In genomic region chr11:59574932-59575904, GRCh38 we compare ENCODE assay signal across 17 cellular contexts. TPM values are rescaled to one million over a fixed set of nuclear protein-coding genes. Genes with fewer than 3 reads are reported as not detected.
DNase-seq lines count a peak whose midpoint lies in the region; TF ChIP-seq lines count a peak whose summit lies in the region.
"Had no signal": no experiment of that assay in that cellular context is flagged by ENCODE, and none has a peak within 500 bp of the region (broad histone marks: within the 10 kb centered on the region; RNA-seq: fewer than 3 reads in every experiment).

No MANE protein-coding gene starts in this region.

- no peak overlapping the region for H3K4me3 ChIP-seq in adrenal gland
- H3K4me3 ChIP-seq in stomach smooth muscle (ENCODE audit: low read length in 2 of 2) = peak overlapping the region in 1 of 2 donors; percentile 30
- H3K4me3 ChIP-seq: SJCRH30, tibial nerve had no signal

- H3K27me3 Mint-ChIP-seq in activated naive CD4-positive, alpha-beta T cell treated with anti-CD3 and anti-CD28 coated beads, Interleukin-2, amount 50 U/mL, for 24 hours = no peaks in the 10 kb centered on the region
- no peaks in the 10 kb centered on the region for H3K27me3 Mint-ChIP-seq in activated naive CD4-positive, alpha-beta T cell treated with anti-CD3 and anti-CD28 coated beads for 36 hours (ENCODE audit: low read depth)
- H3K27me3 Mint-ChIP-seq in mesothelial cell of epicardium (ENCODE audit: low read depth) = no peaks in the 10 kb centered on the region
- H3K27me3 Mint-ChIP-seq: activated CD4-positive, alpha-beta T cell treated with anti-CD3 and anti-CD28 coated beads, Interleukin-2, amount 10 ng/mL, durations not matched to agents 7 days and 5 days had no signal

- H3K27me3 ChIP-seq in adrenal gland (no peaks in the 10 kb centered on the region), stomach smooth muscle (ENCODE audit: control insufficient read depth in 1 of 2, insufficient read depth in 2 of 2, low read length in 2 of 2) (no peaks in the 10 kb centered on the region)
- H3K27me3 ChIP-seq: SJCRH30, tibial nerve had no signal

- no peaks in the 10 kb centered on the region for H3K4me1 Mint-ChIP-seq in activated naive CD4-positive, alpha-beta T cell treated with anti-CD3 and anti-CD28 coated beads, Interleukin-2, amount 50 U/mL, for 24 hours
- H3K4me1 Mint-ChIP-seq in activated naive CD4-positive, alpha-beta T cell treated with anti-CD3 and anti-CD28 coated beads for 36 hours (ENCODE audit: low read depth) = no peaks in the 10 kb centered on the region
- peaks cover 9% of the 10 kb centered on the region for H3K4me1 Mint-ChIP-seq in mesothelial cell of epicardium
- H3K4me1 Mint-ChIP-seq: activated CD4-positive, alpha-beta T cell treated with anti-CD3 and anti-CD28 coated beads, Interleukin-2, amount 10 ng/mL, durations not matched to agents 7 days and 5 days had no signal

- DNase-seq in activated naive CD4-positive, alpha-beta T cell treated with anti-CD3 and anti-CD28 coated beads for 36 hours = no peak
- DNase-seq in adrenal gland = peak; percentile 51 to 80 (median 60)
- no peak for DNase-seq in mesothelial cell of epicardium (ENCODE audit: low spot score in 2 of 2, unreplicated experiment in 2 of 2)
- no peak for DNase-seq in activated CD4-positive, alpha-beta T cell treated with anti-CD3 and anti-CD28 coated beads, Interleukin-2, amount 50 U/mL, for 1 hour
- no peak for DNase-seq in DMS153 treated with DMSO at 0.1 percent for 48 hours (lab: John Stamatoyannopoulos, UW; ENCODE audit: unreplicated experiment)
- DNase-seq in 8988T = no peak
- DNase-seq: ACHN; activated CD4-positive, alpha-beta T cell treated with anti-CD3 and anti-CD28 coated beads, Interleukin-2, amount 10 ng/mL, durations not matched to agents 7 days and 5 days; activated T-cell treated with anti-CD3 and anti-CD28 coated beads, Interleukin-2, amount 50 U/mL, for 48 hours; aorta; dermis blood vessel endothelial cell; head of caudate nucleus; NCI-H345; SJCRH30 had no signal

- intact Hi-C loops in activated naive CD4-positive, alpha-beta T cell treated with anti-CD3 and anti-CD28 coated beads for 36 hours (cut with micrococcal nuclease) = no loop called here
- intact Hi-C loops in adrenal gland (cut with DNase I) = no loop called here

- peaks cover 20% of the 10 kb centered on the region for H3K36me3 Mint-ChIP-seq in activated naive CD4-positive, alpha-beta T cell treated with anti-CD3 and anti-CD28 coated beads, Interleukin-2, amount 50 U/mL, for 24 hours
- peaks cover 36% of the 10 kb centered on the region for H3K36me3 Mint-ChIP-seq in activated naive CD4-positive, alpha-beta T cell treated with anti-CD3 and anti-CD28 coated beads for 36 hours (ENCODE audit: low read depth)
- H3K36me3 Mint-ChIP-seq in mesothelial cell of epicardium = peaks cover 37% of the 10 kb centered on the region

- H3K27ac ChIP-seq in adrenal gland (peak overlapping the region in 4 of 5 donors; percentile 40 to 69 (median 58)), stomach smooth muscle (ENCODE audit: low read length) (peak overlapping the region; percentile 60)
- H3K27ac ChIP-seq: SJCRH30 had no signal

- TF ChIP-seq POLR2A in adrenal gland (IDR thresholded peaks at IDR 0.05) = no peak

- H3K9me3 Mint-ChIP-seq in activated naive CD4-positive, alpha-beta T cell treated with anti-CD3 and anti-CD28 coated beads, Interleukin-2, amount 50 U/mL, for 24 hours = no peaks in the 10 kb centered on the region
- H3K9me3 Mint-ChIP-seq in activated naive CD4-positive, alpha-beta T cell treated with anti-CD3 and anti-CD28 coated beads for 36 hours = no peaks in the 10 kb centered on the region
- H3K9me3 Mint-ChIP-seq in mesothelial cell of epicardium = no peaks in the 10 kb centered on the region
- H3K9me3 Mint-ChIP-seq: activated CD4-positive, alpha-beta T cell treated with anti-CD3 and anti-CD28 coated beads, Interleukin-2, amount 10 ng/mL, durations not matched to agents 7 days and 5 days had no signal

- H3K4me1 ChIP-seq in adrenal gland (replicated peaks in 1 of 2) (peaks cover 23 to 27% of the 10 kb centered on the region in 2 donors), stomach smooth muscle (ENCODE audit: control insufficient read depth, insufficient read depth, low read length) (peaks cover 6% of the 10 kb centered on the region)
- H3K4me1 ChIP-seq: SJCRH30 had no signal

- H3K9me3 ChIP-seq in adrenal gland (replicated peaks in 1 of 3) (no peaks in the 10 kb centered on the region), stomach smooth muscle (ENCODE audit: control insufficient read depth in 2 of 2, low read length in 2 of 2) (no peaks in the 10 kb centered on the region)
- H3K9me3 ChIP-seq: SJCRH30, tibial nerve had no signal

- peak overlapping the region; percentile 82 for H3K27ac Mint-ChIP-seq in activated naive CD4-positive, alpha-beta T cell treated with anti-CD3 and anti-CD28 coated beads, Interleukin-2, amount 50 U/mL, for 24 hours
- H3K27ac Mint-ChIP-seq in activated naive CD4-positive, alpha-beta T cell treated with anti-CD3 and anti-CD28 coated beads for 36 hours = no peak overlapping the region
- peak overlapping the region; percentile 70 for H3K27ac Mint-ChIP-seq in mesothelial cell of epicardium
- H3K27ac Mint-ChIP-seq: activated CD4-positive, alpha-beta T cell treated with anti-CD3 and anti-CD28 coated beads, Interleukin-2, amount 10 ng/mL, durations not matched to agents 7 days and 5 days had no signal

- no peak overlapping the region for H3K4me3 Mint-ChIP-seq in activated naive CD4-positive, alpha-beta T cell treated with anti-CD3 and anti-CD28 coated beads, Interleukin-2, amount 50 U/mL, for 24 hours
- no peak overlapping the region for H3K4me3 Mint-ChIP-seq in activated naive CD4-positive, alpha-beta T cell treated with anti-CD3 and anti-CD28 coated beads for 36 hours
- no peak overlapping the region for H3K4me3 Mint-ChIP-seq in mesothelial cell of epicardium
- H3K4me3 Mint-ChIP-seq: activated CD4-positive, alpha-beta T cell treated with anti-CD3 and anti-CD28 coated beads, Interleukin-2, amount 10 ng/mL, durations not matched to agents 7 days and 5 days had no signal

- CTCF ChIA-PET in activated naive CD4-positive, alpha-beta T cell treated with anti-CD3 and anti-CD28 coated beads for 36 hours (lab: Charles Lee) = no interaction called here

- no peak for TF ChIP-seq CTCF in adrenal gland (IDR thresholded peaks at IDR 0.05)
- no peak for TF ChIP-seq CTCF in mesothelial cell of epicardium (IDR thresholded peaks at IDR 0.05; ENCODE audit: unreplicated experiment)

- H3K36me3 ChIP-seq in adrenal gland (replicated peaks in 1 of 2) (peaks cover 0 to 48% of the 10 kb centered on the region in 2 donors), stomach smooth muscle (ENCODE audit: control insufficient read depth in 2 of 2, insufficient read depth in 2 of 2, low read length in 2 of 2) (peaks cover 32 to 38% of the 10 kb centered on the region in 2 donors)

- WGBS in adrenal gland, 4 donors = 79 to 89% (median 88%) methylated on average over 6 of the region's 6 CpGs

- peak overlapping the region in 1 of 2 donors; percentile 31 for H3K9ac ChIP-seq in stomach smooth muscle (ENCODE audit: low read length in 2 of 2)

RNA-seq across cellular contexts. Expression of gene OSBP, which starts 40.4 kb away (rescaled TPM):
- total RNA-seq in activated naive CD4-positive, alpha-beta T cell treated with anti-CD3 and anti-CD28 coated beads for 36 hours = 10 to 100 TPM; 33.9 to 37.0 TPM
- total RNA-seq in adrenal gland = 100 to 1,000 TPM in 1 of 8 donors, 10 to 100 TPM in 7; 44.0 to 117 (median 88.6) TPM
- polyA plus RNA-seq in adrenal gland = 100 to 1,000 TPM in 1 of 3 donors, 10 to 100 TPM in 2; 15.3 to 120 (median 18.5) TPM
- 45.0 to 47.6 TPM (median 46.8 TPM) in 3 replicates for total RNA-seq in mesothelial cell of epicardium

Comparison
In these comparisons a context has a peak if more than half of its experiments do, and no peak if none do; other contexts are left out.
1. DNase-seq: peak in adrenal gland (7 of 7); none in activated naive CD4-positive, alpha-beta T cell treated with anti-CD3 and anti-CD28 coated beads for 36 hours (single experiment), mesothelial cell of epicardium (0 of 2), activated CD4-positive, alpha-beta T cell treated with anti-CD3 and anti-CD28 coated beads, Interleukin-2, amount 50 U/mL, for 1 hour (single experiment), DMS153 treated with DMSO at 0.1 percent for 48 hours (single experiment) and 8988T (single experiment).